17 cellular contexts compared by ENCODE assay signal in genomic region chr2:52520646-52521045, GRCh38.
DNase-seq lines count a peak whose midpoint lies in the region; ATAC-seq and TF ChIP-seq lines count a peak whose summit lies in the region.
"Had no signal": no experiment of that assay in that cellular context is flagged by ENCODE, and none has a peak within 500 bp of the region (broad histone marks: within the 10 kb centered on the region; RNA-seq: fewer than 3 reads in every experiment).

No MANE protein-coding gene starts in this region.

- no peaks in the 10 kb centered on the region for H3K79me2 ChIP-seq in GM23338 (replicated peaks; ENCODE audit: insufficient read depth)
- H3K79me2 ChIP-seq in neural progenitor cell (ENCODE audit: low read depth), result no peaks in the 10 kb centered on the region

- no peak for TF ChIP-seq CTCF in GM23338 (conservative IDR thresholded peaks at IDR 0.05; ENCODE audit: low read depth in 2 of 2)
- TF ChIP-seq CTCF in neural progenitor cell (IDR thresholded peaks at IDR 0.05), result no peak

- H3K9me3 Mint-ChIP-seq in GM23338 (no peaks in the 10 kb centered on the region), neural progenitor cell (no peaks in the 10 kb centered on the region)
- H3K9me3 Mint-ChIP-seq in natural killer cell treated with Interleukin-12 subunit alpha and Interleukin-12 subunit beta and Interleukin-15 and Interleukin-18, amount 100 ng/mL, for 72 hours, result peaks cover 11% of the 10 kb centered on the region
- H3K9me3 Mint-ChIP-seq: CD8-positive, alpha-beta T cell had no signal

- no peaks in the 10 kb centered on the region for H3K27me3 ChIP-seq in GM23338 (ENCODE audit: insufficient read depth)
- no peaks in the 10 kb centered on the region for H3K27me3 ChIP-seq in neural progenitor cell
- H3K27me3 ChIP-seq: BLaER1 had no signal

- ATAC-seq in GM23338 (no peak), HG02678 (IDR thresholded peaks at IDR 0.05; ENCODE audit: unreplicated experiment) (no peak)
- ATAC-seq in natural killer cell treated with Interleukin-12 subunit alpha and Interleukin-12 subunit beta and Interleukin-15 and Interleukin-18, amount 100 ng/mL, for 72 hours, result no peak
- ATAC-seq: CD8-positive, alpha-beta T cell had no signal

- H3K9me3 ChIP-seq in neural progenitor cell (ENCODE audit: low read depth), result no peaks in the 10 kb centered on the region

- H3K27ac Mint-ChIP-seq in GM23338, result peak overlapping the region; percentile 38; the same call in 1 of the 2 replicates
- H3K27ac Mint-ChIP-seq in neural progenitor cell, result no peak overlapping the region
- H3K27ac Mint-ChIP-seq in natural killer cell treated with Interleukin-12 subunit alpha and Interleukin-12 subunit beta and Interleukin-15 and Interleukin-18, amount 100 ng/mL, for 72 hours, result no peak overlapping the region
- H3K27ac Mint-ChIP-seq: B cell; CD4-positive, CD25-positive, alpha-beta regulatory T cell; CD8-positive, alpha-beta T cell had no signal

- H3K27me3 Mint-ChIP-seq in GM23338 (ENCODE audit: insufficient read depth, low read depth, poor library complexity), result peaks cover 2% of the 10 kb centered on the region
- no peaks in the 10 kb centered on the region for H3K27me3 Mint-ChIP-seq in neural progenitor cell (ENCODE audit: insufficient read depth, low read depth)
- H3K27me3 Mint-ChIP-seq in natural killer cell treated with Interleukin-12 subunit alpha and Interleukin-12 subunit beta and Interleukin-15 and Interleukin-18, amount 100 ng/mL, for 72 hours, result no peaks in the 10 kb centered on the region
- H3K27me3 Mint-ChIP-seq: B cell; CD4-positive, CD25-positive, alpha-beta regulatory T cell had no signal

- H3K9me2 ChIP-seq in GM23338 (ENCODE audit: insufficient read depth), result no peaks in the 10 kb centered on the region

- H4K20me1 ChIP-seq in GM23338 (replicated peaks; ENCODE audit: insufficient read depth), result no peaks in the 10 kb centered on the region
- no peaks in the 10 kb centered on the region for H4K20me1 ChIP-seq in neural progenitor cell (ENCODE audit: low read depth)
- H4K20me1 ChIP-seq: BLaER1 had no signal

- H3K4me3 ChIP-seq in GM23338 (no peak overlapping the region), neural progenitor cell (no peak overlapping the region)
- H3K4me3 ChIP-seq: BLaER1 had no signal

- no peaks in the 10 kb centered on the region for H3K36me3 Mint-ChIP-seq in GM23338 (ENCODE audit: low read depth)
- H3K36me3 Mint-ChIP-seq in neural progenitor cell, result no peaks in the 10 kb centered on the region
- no peaks in the 10 kb centered on the region for H3K36me3 Mint-ChIP-seq in natural killer cell treated with Interleukin-12 subunit alpha and Interleukin-12 subunit beta and Interleukin-15 and Interleukin-18, amount 100 ng/mL, for 72 hours
- H3K36me3 Mint-ChIP-seq: CD4-positive, CD25-positive, alpha-beta regulatory T cell; CD8-positive, alpha-beta T cell had no signal

- peaks cover 24% of the 10 kb centered on the region for H3K4me1 ChIP-seq in GM23338 (ENCODE audit: insufficient read depth)
- peaks cover 25% of the 10 kb centered on the region for H3K4me1 ChIP-seq in neural progenitor cell
- H3K4me1 ChIP-seq: BLaER1, Caco-2 had no signal

- H3K4me1 Mint-ChIP-seq in GM23338, result peaks cover 20% of the 10 kb centered on the region
- H3K4me1 Mint-ChIP-seq in neural progenitor cell, result peaks cover 2% of the 10 kb centered on the region
- H3K4me1 Mint-ChIP-seq in natural killer cell treated with Interleukin-12 subunit alpha and Interleukin-12 subunit beta and Interleukin-15 and Interleukin-18, amount 100 ng/mL, for 72 hours (ENCODE audit: low read depth in 2 of 2), result no peaks in the 10 kb centered on the region
- H3K4me1 Mint-ChIP-seq: B cell; CD4-positive, CD25-positive, alpha-beta regulatory T cell had no signal

- H3K36me3 ChIP-seq in GM23338 (ENCODE audit: insufficient read depth), result no peaks in the 10 kb centered on the region; the same call in 1 of the 2 replicates
- no peaks in the 10 kb centered on the region for H3K36me3 ChIP-seq in neural progenitor cell
- H3K36me3 ChIP-seq: BLaER1 had no signal

- no peak for DNase-seq in GM23338 (ENCODE audit: low spot score)
- peak; percentile 27 for DNase-seq in OCI-M1 (lab: John Stamatoyannopoulos, UW)
- peak; percentile 7 for DNase-seq in neural progenitor cell (ENCODE audit: low spot score)
- DNase-seq in SKM-1 treated with dmso at 0.1 percent for 144 hours (lab: John Stamatoyannopoulos, UW; ENCODE audit: unreplicated experiment), result no peak
- no peak for DNase-seq in natural killer cell treated with Interleukin-12 subunit alpha and Interleukin-12 subunit beta and Interleukin-15 and Interleukin-18, amount 100 ng/mL, for 72 hours (ENCODE audit: low spot score)
- DNase-seq: Caco-2; CD4-positive, CD25-positive, alpha-beta regulatory T cell; CD8-positive, alpha-beta T cell; DMS153; DND-41; H7; HCEC 1CT had no signal

- H3K27ac ChIP-seq in GM23338 (ENCODE audit: low read depth) (no peak overlapping the region), neural progenitor cell (no peak overlapping the region)
- H3K27ac ChIP-seq: 22Rv1, BLaER1, C4-2B had no signal

- no peak overlapping the region for H3K9ac ChIP-seq in neural progenitor cell
- H3K9ac ChIP-seq: BLaER1 had no signal

- H3K4me2 ChIP-seq in GM23338, result no peak overlapping the region
- peak overlapping the region; percentile 26 for H3K4me2 ChIP-seq in neural progenitor cell
- H3K4me2 ChIP-seq: BLaER1 had no signal

- H3F3A ChIP-seq in GM23338 (replicated peaks; ENCODE audit: low read depth) (no peaks in the 10 kb centered on the region), neural progenitor cell (ENCODE audit: low read depth) (peaks cover 6% of the 10 kb centered on the region)

- peak overlapping the region; percentile 14; the same call in 1 of the 2 replicates for H2AFZ ChIP-seq in GM23338
- H2AFZ ChIP-seq in neural progenitor cell (replicated peaks), result peak overlapping the region; percentile 75

- H3K4me3 Mint-ChIP-seq in GM23338, result no peak overlapping the region
- no peak overlapping the region for H3K4me3 Mint-ChIP-seq in neural progenitor cell
- H3K4me3 Mint-ChIP-seq in natural killer cell treated with Interleukin-12 subunit alpha and Interleukin-12 subunit beta and Interleukin-15 and Interleukin-18, amount 100 ng/mL, for 72 hours, result no peak overlapping the region
- H3K4me3 Mint-ChIP-seq: B cell; CD4-positive, CD25-positive, alpha-beta regulatory T cell; CD8-positive, alpha-beta T cell had no signal

TF ChIP-seq in GM23338, 12 proteins besides CTCF, POLR2A, EP300 and RAD21 (continues in another document):
- TF ChIP-seq NANOG (IDR thresholded peaks at IDR 0.05; ENCODE audit: borderline replicate concordance) (no peak), ETS1 (IDR thresholded peaks at IDR 0.05) (no peak), ZNF331 (CRISPR knock-in tag; IDR thresholded peaks at IDR 0.05; ENCODE audit: low read depth) (no peak), STAT1 (IDR thresholded peaks at IDR 0.05; ENCODE audit: unreplicated experiment) (no peak), JUNB (IDR thresholded peaks at IDR 0.05; ENCODE audit: unreplicated experiment) (no peak)

Comparison
In these comparisons a context has a peak if more than half of its experiments do, and no peak if none do; other contexts are left out.
1. DNase-seq: peak in OCI-M1 (single experiment) and neural progenitor cell (single experiment); none in GM23338 (single experiment), SKM-1 treated with dmso at 0.1 percent for 144 hours (single experiment) and natural killer cell treated with Interleukin-12 subunit alpha and Interleukin-12 subunit beta and Interleukin-15 and Interleukin-18, amount 100 ng/mL, for 72 hours (single experiment).